In the genomic region with DNA sequence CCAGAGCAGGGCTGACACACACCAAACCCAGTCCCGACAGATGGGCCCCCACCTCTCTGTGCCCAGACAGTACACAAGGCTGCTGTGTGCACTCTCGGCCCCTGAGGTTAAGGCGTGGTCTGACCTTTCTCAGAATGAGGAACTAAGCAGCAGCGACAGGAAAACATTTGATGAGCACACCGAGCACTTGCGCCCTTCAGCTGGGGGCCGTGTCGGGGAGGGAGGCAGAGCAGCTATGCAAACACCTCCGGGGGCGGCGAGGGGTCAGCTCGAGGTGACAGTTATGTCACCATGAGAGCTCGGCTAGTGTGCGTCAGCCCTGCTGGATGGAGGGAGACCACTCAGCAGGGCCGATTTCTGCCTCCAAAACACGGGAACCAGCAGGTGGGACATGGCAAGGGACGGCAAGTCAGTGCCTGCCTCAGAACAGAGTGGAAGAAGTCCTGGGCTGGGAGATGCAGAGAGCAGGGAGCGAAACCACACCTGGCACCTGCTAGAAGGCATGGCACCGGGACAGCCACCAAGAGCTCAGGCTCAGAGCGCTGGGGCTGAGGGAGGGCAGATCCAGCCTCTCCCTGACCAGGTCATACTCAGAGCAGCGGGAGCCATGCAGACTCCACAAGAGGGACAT, we compare ENCODE assay signal across 8 cellular contexts. TPM values are rescaled to one million over a fixed set of nuclear protein-coding genes. Genes with fewer than 3 reads are reported as not detected.
DNase-seq lines count a peak whose midpoint lies in the region; ATAC-seq and TF ChIP-seq lines count a peak whose summit lies in the region.
"Had no signal": no experiment of that assay in that cellular context is flagged by ENCODE, and none has a peak within 500 bp of the region (broad histone marks: within the 10 kb centered on the region; RNA-seq: fewer than 3 reads in every experiment).

No MANE protein-coding gene starts in this region.

- peak overlapping the region; percentile 37 for H3K4me3 Mint-ChIP-seq in natural killer cell

- no peaks in the 10 kb centered on the region for H3K9me3 Mint-ChIP-seq in natural killer cell

- intact Hi-C loops in natural killer cell (cut with micrococcal nuclease) = no loop called here

- H3K27ac Mint-ChIP-seq in natural killer cell = peak overlapping the region in 1 of 2 donors; percentile 85

- DNase-seq in KBM-7 (peak; percentile 87), natural killer cell (peak; percentile 23), foreskin melanocyte (no peak), AG08395 (ENCODE audit: low spot score) (no peak)
- peak; percentile 56 for DNase-seq in activated CD8-positive, alpha-beta memory T cell treated with anti-CD3 and anti-CD28 coated beads, Interleukin-2, amount 50 U/mL, for 48 hours

- in situ Hi-C loops in KBM-7 (cut with MboI; ENCODE audit: low pct_unique_long_range_greater_than_20kb, low sequenced_read_pairs) = no loop called here

- ATAC-seq in GM18519 (IDR thresholded peaks at IDR 0.05; ENCODE audit: low FRiP score, unreplicated experiment) (peak; percentile 90), GM21619 (IDR thresholded peaks at IDR 0.05; ENCODE audit: unreplicated experiment) (peak; percentile 99), natural killer cell (peak; percentile 65 to 89 (median 73))

- no peaks in the 10 kb centered on the region for H3K36me3 Mint-ChIP-seq in natural killer cell

- peaks cover 6 to 14% of the 10 kb centered on the region in 2 donors for H3K4me1 Mint-ChIP-seq in natural killer cell

- peaks cover 2 to 7% of the 10 kb centered on the region in 2 donors for H3K27me3 Mint-ChIP-seq in natural killer cell (ENCODE audit: low read depth in 2 of 2)

- TF ChIP-seq CTCF in natural killer cell (IDR thresholded peaks at IDR 0.05) = no peak

RNA-seq across cellular contexts. Expression of gene CHST15, which starts 57.4 kb away (rescaled TPM):
- total RNA-seq in natural killer cell = 10 to 100 TPM in 1 of 3 donors, 1 to 10 TPM in 2; 1.9 to 11.9 (median 8.7) TPM
- total RNA-seq: SK-MEL-5 had no signal

Comparison
In these comparisons a context has a peak if more than half of its experiments do, and no peak if none do; other contexts are left out.
1. DNase-seq: peak in KBM-7 (single experiment), activated CD8-positive, alpha-beta memory T cell treated with anti-CD3 and anti-CD28 coated beads, Interleukin-2, amount 50 U/mL, for 48 hours (single experiment) and natural killer cell (single experiment); none in foreskin melanocyte (single experiment) and AG08395 (single experiment).
2. Peak in every context shown above with its lines, with median percentiles within 50 percentile points of each other: ATAC-seq.